In genomic region chr3:9703240-9703639, GRCh38 we compare ENCODE assay signal across 27 cellular contexts. TPM values are rescaled to one million over a fixed set of nuclear protein-coding genes. Genes with fewer than 3 reads are reported as not detected.
A peak's percentile ranks its signal among the peaks of the same experiment; 100 is the strongest.
DNase-seq lines count a peak whose midpoint lies in the region; ATAC-seq and TF ChIP-seq lines count a peak whose summit lies in the region.
"Had no signal": no experiment of that assay in that cellular context is flagged by ENCODE, and none has a peak within 500 bp of the region (broad histone marks: within the 10 kb centered on the region; RNA-seq: fewer than 3 reads in every experiment).

No MANE protein-coding gene starts in this region.

- no peak overlapping the region for H4K91ac ChIP-seq in H9 (ENCODE audit: insufficient read length, low read depth, low read length)

- peaks cover 11% of the 10 kb centered on the region for H3K23me2 ChIP-seq in H9 (ENCODE audit: insufficient read length, low read depth, low read length, poor library complexity, severe bottlenecking)

- no peak overlapping the region for H3K27ac ChIP-seq in H9 (ENCODE audit: insufficient read length, low read depth, low read length)
- H3K27ac ChIP-seq: C4-2B, cardiac muscle cell, testis, uterus had no signal

- DNase-seq in BE2C (no peak), H9 (no peak), neural crest cell (ENCODE audit: low read depth, low spot score) (no peak), MV-4-11 (lab: John Stamatoyannopoulos, UW) (no peak), NAMALWA (ENCODE audit: low spot score) (no peak), iPS-NIHi11 (ENCODE audit: low spot score) (no peak)
- no peak for DNase-seq in effector memory CD8-positive, alpha-beta T cell
- DNase-seq: activated CD8-positive, alpha-beta memory T cell treated with anti-CD3 and anti-CD28 coated beads for 24 hours; activated naive CD4-positive, alpha-beta T cell treated with Interleukin-2 at 50 U/mL for 16 hours; activated T-cell treated with anti-CD3 and anti-CD28 coated beads, Interleukin-2, amount 50 U/mL, for 24 hours; cortex of kidney; DMS 273 treated with DMSO at 0.1 percent for 48 hours; KG1; mammary epithelial cell; MM.1S; NCI-H1694; NK-92 treated with Interleukin-12 subunit alpha and Interleukin-12 subunit beta, amount 100 ng/mL, for 24 hours; SHP77 treated with DMSO at 0.1 percent for 48 hours; stimulated activated CD4-positive, alpha-beta T cell treated with anti-CD3 and anti-CD28 coated beads, Interleukin-4, amount 100 ng/mL, for 1 hour; stimulated activated naive CD4-positive, alpha-beta T cell; testis; uterus had no signal

- H3K27ac Mint-ChIP-seq in H9 (no peak overlapping the region; a peak in 1 of 7 replicates), neural crest cell (ENCODE audit: unreplicated experiment) (no peak overlapping the region)
- H3K27ac Mint-ChIP-seq in effector memory CD8-positive, alpha-beta T cell, result no peak overlapping the region
- H3K27ac Mint-ChIP-seq: activated T-cell treated with anti-CD3 and anti-CD28 coated beads, Interleukin-2, amount 50 U/mL, for 24 hours had no signal

- H3K36me3 Mint-ChIP-seq in H9 (ENCODE audit: insufficient read depth in 1 of 3, low read depth in 3 of 3) (peaks cover 0 to 13% (median 0%) of the 10 kb centered on the region in 3 experiments; a peak in 1 of 7 replicates), neural crest cell (ENCODE audit: low read depth) (no peaks in the 10 kb centered on the region)
- H3K36me3 Mint-ChIP-seq in effector memory CD8-positive, alpha-beta T cell (ENCODE audit: insufficient read depth), result peaks cover 23% of the 10 kb centered on the region

- H3K56ac ChIP-seq in H9 (ENCODE audit: insufficient read length, low read depth, low read length), result no peak overlapping the region

- H3K4me3 ChIP-seq in BE2C (ENCODE audit: low read depth, low read length), result peak overlapping the region; percentile 14; the same call in 1 of the 2 replicates
- H3K4me3 ChIP-seq: uterus had no signal

- H3K9me3 Mint-ChIP-seq in H9 (no peaks in the 10 kb centered on the region), neural crest cell (no peaks in the 10 kb centered on the region)
- H3K9me3 Mint-ChIP-seq in effector memory CD8-positive, alpha-beta T cell, result no peaks in the 10 kb centered on the region
- H3K9me3 Mint-ChIP-seq: activated T-cell treated with anti-CD3 and anti-CD28 coated beads, Interleukin-2, amount 50 U/mL, for 24 hours had no signal

- ATAC-seq in effector memory CD8-positive, alpha-beta T cell (replicated peaks), result no peak
- ATAC-seq in HG03097 (IDR thresholded peaks at IDR 0.05; ENCODE audit: low FRiP score, unreplicated experiment), result no peak

- no peak overlapping the region for H2BK5ac ChIP-seq in H9 (ENCODE audit: insufficient read length, low read length)

- H2BK120ac ChIP-seq in H9 (ENCODE audit: low read depth, low read length, poor library complexity, severe bottlenecking), result no peak overlapping the region

- H2BK20ac ChIP-seq in H9 (ENCODE audit: low read depth, low read length, poor library complexity, severe bottlenecking), result no peak overlapping the region

- no peak overlapping the region for H2AK5ac ChIP-seq in H9 (ENCODE audit: insufficient read length, low read length)

- H4K5ac ChIP-seq in H9 (ENCODE audit: insufficient read length, low read depth, low read length), result no peak overlapping the region

- no peaks in the 10 kb centered on the region for H3K36me3 ChIP-seq in BE2C
- H3K36me3 ChIP-seq: cardiac muscle cell, uterus had no signal

- H3K4me3 Mint-ChIP-seq in H9, result peak overlapping the region; percentile 33 to 62; a peak in 4 of 5 replicates
- peak overlapping the region; percentile 8 to 29 for H3K4me3 Mint-ChIP-seq in effector memory CD8-positive, alpha-beta T cell
- peak overlapping the region; percentile 41 for H3K4me3 Mint-ChIP-seq in neural crest cell

- TF ChIP-seq CTCF in BE2C (IDR thresholded peaks at IDR 0.05; ENCODE audit: low read depth, low read length), result no peak
- no peak for TF ChIP-seq CTCF in H9 (conservative IDR thresholded peaks at IDR 0.05)
- no peak for TF ChIP-seq CTCF in neural crest cell (conservative IDR thresholded peaks at IDR 0.05)

- H3K18ac ChIP-seq in H9 (ENCODE audit: insufficient read length, low read depth, low read length), result no peak overlapping the region

- H2AFZ ChIP-seq in H9 (ENCODE audit: low read length), result no peak overlapping the region

- no peaks in the 10 kb centered on the region for H4K20me1 ChIP-seq in H9 (ENCODE audit: control insufficient read depth, insufficient read depth, insufficient read length)

- H3K4me1 ChIP-seq in BE2C (no peaks in the 10 kb centered on the region), H9 (ENCODE audit: insufficient read depth, low read length) (no peaks in the 10 kb centered on the region)
- H3K4me1 ChIP-seq: testis had no signal

- no peak overlapping the region for H2BK15ac ChIP-seq in H9 (ENCODE audit: low read depth, low read length)

- no peaks in the 10 kb centered on the region for H3K79me1 ChIP-seq in H9 (ENCODE audit: insufficient read depth, low read depth, low read length, poor library complexity, severe bottlenecking)

- H4K8ac ChIP-seq in H9 (replicated peaks; ENCODE audit: insufficient read length, low read depth, low read length), result no peak overlapping the region

- no peaks in the 10 kb centered on the region for H3K9me3 ChIP-seq in BE2C
- no peaks in the 10 kb centered on the region for H3K9me3 ChIP-seq in H9 (ENCODE audit: control insufficient read depth, low read depth, low read length)
- H3K9me3 ChIP-seq: testis, uterus had no signal

- no peak overlapping the region for H3K9ac ChIP-seq in H9 (ENCODE audit: extremely low read depth, insufficient read length, low read length)

- no peaks in the 10 kb centered on the region for H3K27me3 ChIP-seq in BE2C
- H3K27me3 ChIP-seq in H9 (ENCODE audit: insufficient read depth, low read length), result peaks cover 3% of the 10 kb centered on the region; the same call in 1 of the 2 replicates
- H3K27me3 ChIP-seq: testis had no signal

- no peak overlapping the region for H3K4ac ChIP-seq in H9 (ENCODE audit: low read depth, low read length)

- no peak overlapping the region for H3K23ac ChIP-seq in H9 (ENCODE audit: insufficient read length, low read depth, low read length)

- WGBS in H9 (ENCODE audit: extremely low coverage, insufficient read length, low lambda C conversion rate), result no CpG with 5 or more reads among the region's 4 CpGs

- no peak overlapping the region for H3T11ph ChIP-seq in H9 (ENCODE audit: low read length)

- H3K79me2 ChIP-seq in H9 (ENCODE audit: insufficient read depth, low read length), result no peaks in the 10 kb centered on the region

- no peak overlapping the region for H3K4me2 ChIP-seq in H9 (ENCODE audit: insufficient read depth, insufficient read length, low read length)

- H3K4me1 Mint-ChIP-seq in H9, result peaks cover 3 to 16% of the 10 kb centered on the region in 2 experiments; a peak in 3 of 4 replicates
- peaks cover 4 to 10% of the 10 kb centered on the region in 2 donors for H3K4me1 Mint-ChIP-seq in effector memory CD8-positive, alpha-beta T cell (ENCODE audit: low read depth in 2 of 2)
- peaks cover 4% of the 10 kb centered on the region for H3K4me1 Mint-ChIP-seq in neural crest cell

- H2BK12ac ChIP-seq in H9 (ENCODE audit: insufficient read length, low read depth, low read length), result no peak overlapping the region

- H3K27me3 Mint-ChIP-seq in H9 (ENCODE audit: low read depth) (peaks cover 21% of the 10 kb centered on the region), neural crest cell (ENCODE audit: low read depth) (peaks cover 52% of the 10 kb centered on the region)
- peaks cover 13 to 31% of the 10 kb centered on the region in 2 donors for H3K27me3 Mint-ChIP-seq in effector memory CD8-positive, alpha-beta T cell

- H3K14ac ChIP-seq in H9 (ENCODE audit: insufficient read depth, low read length), result no peak overlapping the region

RNA-seq across cellular contexts. Expression of gene CPNE9, which starts 0.4 kb away (rescaled TPM):
- polyA plus RNA-seq in BE2C (2012; ENCODE audit: insufficient read depth, insufficient read length, low read depth), result 0.31 TPM
- total RNA-seq in H9 (2021) (3.5 and 3.8 TPM in 2 replicates), neural crest cell (0.48 and 1.3 TPM in 2 replicates)
- total RNA-seq: cardiac muscle cell, mammary epithelial cell, omental fat pad, uterus had no signal
- polyA plus RNA-seq: AG04450, mammary epithelial cell had no signal

RNA-seq across cellular contexts. Expression of gene BRPF1, which starts 28.3 kb away (rescaled TPM):
- polyA plus RNA-seq in BE2C (2012; ENCODE audit: insufficient read depth, insufficient read length, low read depth), result 21.3 TPM
- total RNA-seq in H9 (2021) (38.4 and 38.6 TPM in 2 replicates), neural crest cell (36.9 and 39.2 TPM in 2 replicates)

RNA-seq across cellular contexts. Expression of gene OGG1, which starts 46.5 kb away (rescaled TPM):
- polyA plus RNA-seq in BE2C (2012; ENCODE audit: insufficient read depth, insufficient read length, low read depth), result 18.1 TPM
- total RNA-seq in H9 (2021) (43.4 and 44.1 TPM in 2 replicates), neural crest cell (38.6 and 39.8 TPM in 2 replicates)

RNA-seq across cellular contexts. Expression of gene MTMR14, which starts 53.9 kb away (rescaled TPM):
- polyA plus RNA-seq in BE2C (2012; ENCODE audit: insufficient read depth, insufficient read length, low read depth), result 39.2 TPM
- total RNA-seq in H9 (2021) (50.6 and 54.2 TPM in 2 replicates), neural crest cell (25.0 and 29.8 TPM in 2 replicates)
